In the genomic region with DNA sequence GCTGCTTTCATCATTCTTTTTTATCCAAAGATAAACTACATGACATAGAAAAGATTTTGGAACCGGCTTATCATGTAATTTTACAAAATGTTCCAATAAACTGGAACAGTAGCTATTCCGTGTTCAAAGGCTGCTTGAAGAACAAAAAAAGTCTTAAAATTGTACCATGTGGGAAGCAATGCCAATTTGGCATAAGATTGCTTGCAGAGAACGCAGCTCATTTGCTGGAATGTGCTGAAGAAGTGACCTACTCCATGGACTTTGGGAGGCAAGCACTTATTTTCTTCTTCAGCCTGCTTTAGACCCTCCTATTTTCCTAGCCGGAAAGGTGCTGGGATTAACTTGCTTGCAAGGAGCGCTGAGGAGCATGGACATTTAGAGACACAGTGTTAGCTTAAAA, we compare ENCODE assay signal across 18 cellular contexts.
"Had no signal": no experiment of that assay in that cellular context is flagged by ENCODE, and none has a peak within 500 bp of the region (broad histone marks: within the 10 kb centered on the region; RNA-seq: fewer than 3 reads in every experiment).

No MANE protein-coding gene starts in this region.

- H3K27me3 Mint-ChIP-seq: dendritic cell treated with granulocyte-macrophage colony-stimulating factor and Interleukin-4, amounts not matched to agents 40 ng/mL and 50 ng/mL, for 4 days had no signal

- H3K4me1 ChIP-seq: adrenal gland had no signal

- H3K4me3 Mint-ChIP-seq: activated CD4-positive, alpha-beta T cell treated with anti-CD3 and anti-CD28 coated beads, Interleukin-2, amount 10 ng/mL, durations not matched to agents 7 days and 5 days; dendritic cell treated with granulocyte-macrophage colony-stimulating factor and Interleukin-4, amounts not matched to agents 40 ng/mL and 50 ng/mL, for 4 days; endodermal cell; nephron had no signal

- H3K9me3 ChIP-seq: adrenal gland, body of pancreas, mucosa of descending colon, prostate gland, suprapubic skin had no signal

- H3K27ac Mint-ChIP-seq: activated B cell treated with CpG ODN at 0.5 μM for 24 hours; activated CD4-positive, alpha-beta T cell treated with anti-CD3 and anti-CD28 coated beads, Interleukin-2, amount 10 ng/mL, durations not matched to agents 7 days and 5 days; activated T-helper 17 cell treated with anti-CD3 and anti-CD28 coated beads, Interleukin-2, amount 50 U/mL, for 72 hours; endodermal cell; nephron had no signal

- H3K36me3 ChIP-seq: adrenal gland, prostate gland, suprapubic skin had no signal

- H3K27ac ChIP-seq: body of pancreas, suprapubic skin had no signal

- H3K27me3 ChIP-seq: adrenal gland, body of pancreas, suprapubic skin had no signal

- H3K4me3 ChIP-seq: adrenal gland, body of pancreas, mucosa of descending colon, prostate gland, suprapubic skin had no signal

- H3K4me1 Mint-ChIP-seq: endodermal cell, nephron had no signal

- DNase-seq: activated B cell treated with CpG ODN at 0.5 μM for 24 hours; activated naive CD4-positive, alpha-beta T cell treated with anti-CD3 and anti-CD28 coated beads, Interleukin-2, amount 50 U/mL, for 16 hours; activated T-cell treated with anti-CD3 and anti-CD28 coated beads for 4 hours; adrenal gland; body of pancreas; cerebellar nuclear complex; endodermal cell; erythroblast; left cardiac atrium; mucosa of descending colon; stimulated activated CD4-positive, alpha-beta T cell treated with anti-CD3 and anti-CD28 coated beads, Interleukin-2, amount 100 ng/mL, for 24 hours; stimulated activated naive CD4-positive, alpha-beta T cell had no signal

- H3K9me3 Mint-ChIP-seq: activated B cell treated with CpG ODN at 0.5 μM for 24 hours; activated CD4-positive, alpha-beta T cell treated with anti-CD3 and anti-CD28 coated beads, Interleukin-2, amount 10 ng/mL, durations not matched to agents 7 days and 5 days; activated T-helper 17 cell treated with anti-CD3 and anti-CD28 coated beads, Interleukin-2, amount 50 U/mL, for 72 hours; endodermal cell had no signal
